8 cellular contexts compared by ENCODE assay signal in the genomic region with DNA sequence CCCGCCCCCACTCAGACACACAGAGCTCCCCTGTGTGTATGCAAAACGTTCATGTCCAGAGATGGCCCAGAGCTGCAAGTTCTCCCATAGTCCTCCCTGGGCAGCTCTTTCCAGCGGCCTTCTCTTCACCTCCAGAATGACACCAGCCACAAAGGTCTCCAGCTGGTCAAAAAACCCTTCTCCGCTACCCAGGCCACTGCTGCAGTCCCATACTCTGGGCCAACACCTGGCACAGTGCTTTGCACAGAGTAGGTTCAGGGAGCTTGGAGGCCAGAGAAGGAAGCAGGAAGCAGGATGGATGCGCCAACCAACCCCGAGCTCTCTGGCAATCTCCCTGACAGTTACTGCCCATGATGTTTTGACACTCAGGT. TPM values are rescaled to one million over a fixed set of nuclear protein-coding genes. Genes with fewer than 3 reads are reported as not detected.
DNase-seq lines count a peak whose midpoint lies in the region; ATAC-seq, FAIRE-seq and TF ChIP-seq lines count a peak whose summit lies in the region.

No MANE protein-coding gene starts in this region.

- DNase-seq in CD8-positive, alpha-beta T cell, result no peak
- DNase-seq in Kasumi-1 (lab: John Stamatoyannopoulos, UW) (peak; percentile 12 to 41), NCI-H526 (lab: John Stamatoyannopoulos, UW) (no peak), midbrain (lab: John Stamatoyannopoulos, UW) (no peak), GM19239 (ENCODE audit: insufficient read length, low spot score) (no peak)
- DNase-seq in effector memory CD4-positive, alpha-beta T cell, result no peak

- FAIRE-seq in GM19239 (lab: Jason Lieb, UNC), result no peak

- TF ChIP-seq CTCF in CD8-positive, alpha-beta T cell (IDR thresholded peaks at IDR 0.05), result no peak
- TF ChIP-seq CTCF in neutrophil (IDR thresholded peaks at IDR 0.05), result no peak

- no peak overlapping the region for H3K27ac ChIP-seq in CD8-positive, alpha-beta T cell (ENCODE audit: low read depth, low read length)
- H3K27ac ChIP-seq in effector memory CD4-positive, alpha-beta T cell (ENCODE audit: insufficient read depth, low read length, poor library complexity, severe bottlenecking), result peak overlapping the region; percentile 79
- H3K27ac ChIP-seq in neutrophil, result peak overlapping the region; percentile 90

- no peaks in the 10 kb centered on the region for H3K9me3 Mint-ChIP-seq in CD8-positive, alpha-beta T cell

- peaks cover 38% of the 10 kb centered on the region for H3K4me1 ChIP-seq in CD8-positive, alpha-beta T cell (ENCODE audit: insufficient read depth, low read length)
- H3K4me1 ChIP-seq in effector memory CD4-positive, alpha-beta T cell (ENCODE audit: control insufficient read depth, insufficient read depth, low read length, poor library complexity, severe bottlenecking), result peaks cover 9% of the 10 kb centered on the region
- peaks cover 27 to 39% of the 10 kb centered on the region in 2 experiments for H3K4me1 ChIP-seq in neutrophil (ENCODE audit: control insufficient read depth in 1 of 2, insufficient read depth in 1 of 2, low read depth in 1 of 2, low read length in 1 of 2)

- POLR2A ChIA-PET in CD8-positive, alpha-beta T cell (lab: Charles Lee), result interaction anchor here (0.6 to 4.1 kb wide), 9 partner anchors 8 to 253 kb away, joined by 3 to 38 read pairs (median 8); a partner anchor contains a TSS

- H3K36me3 Mint-ChIP-seq in CD8-positive, alpha-beta T cell, result peaks cover 10% of the 10 kb centered on the region

- no peak overlapping the region for H3K4me3 ChIP-seq in CD8-positive, alpha-beta T cell (ENCODE audit: low read depth, low read length)
- peak overlapping the region; percentile 81 for H3K4me3 ChIP-seq in effector memory CD4-positive, alpha-beta T cell (ENCODE audit: insufficient read depth, low read depth, low read length, poor library complexity, severe bottlenecking)
- peak overlapping the region; percentile 89 to 97 for H3K4me3 ChIP-seq in neutrophil (ENCODE audit: low read depth in 1 of 2, low read length in 1 of 2)

- ATAC-seq in CD8-positive, alpha-beta T cell, result no peak
- no peak for ATAC-seq in GM19463 (IDR thresholded peaks at IDR 0.05; ENCODE audit: unreplicated experiment)

- H3K27ac Mint-ChIP-seq in CD8-positive, alpha-beta T cell, result peak overlapping the region; percentile 92

- H3K9me3 ChIP-seq in CD8-positive, alpha-beta T cell (ENCODE audit: low read length), result no peaks in the 10 kb centered on the region
- H3K9me3 ChIP-seq in effector memory CD4-positive, alpha-beta T cell (ENCODE audit: control insufficient read depth, low read length), result no peaks in the 10 kb centered on the region
- no peaks in the 10 kb centered on the region for H3K9me3 ChIP-seq in neutrophil

- peaks cover 42% of the 10 kb centered on the region for H3K4me1 Mint-ChIP-seq in CD8-positive, alpha-beta T cell (ENCODE audit: low read depth)

- H3K27me3 ChIP-seq in CD8-positive, alpha-beta T cell (ENCODE audit: insufficient read depth, low read length), result no peaks in the 10 kb centered on the region
- no peaks in the 10 kb centered on the region for H3K27me3 ChIP-seq in effector memory CD4-positive, alpha-beta T cell (replicated peaks; ENCODE audit: control insufficient read depth, insufficient read depth, low read length, poor library complexity, severe bottlenecking)
- H3K27me3 ChIP-seq in neutrophil, result no peaks in the 10 kb centered on the region

- CTCF ChIA-PET in CD8-positive, alpha-beta T cell (lab: Charles Lee), result interaction anchor here (0.6 to 1.6 kb wide), 6 partner anchors 12 to 129 kb away, joined by 3 to 6 read pairs (median 4); no protein-coding TSS in a partner anchor

- no peaks in the 10 kb centered on the region for H3K36me3 ChIP-seq in CD8-positive, alpha-beta T cell (ENCODE audit: insufficient read depth, low read length)
- H3K36me3 ChIP-seq in effector memory CD4-positive, alpha-beta T cell (ENCODE audit: control insufficient read depth, insufficient read depth, low read length), result no peaks in the 10 kb centered on the region
- no peaks in the 10 kb centered on the region for H3K36me3 ChIP-seq in neutrophil

- intact Hi-C loops in CD8-positive, alpha-beta T cell (cut with DNase I, micrococcal nuclease), result no loop called here

- H3K4me3 Mint-ChIP-seq in CD8-positive, alpha-beta T cell, result peak overlapping the region; percentile 66

- H3K27me3 Mint-ChIP-seq in CD8-positive, alpha-beta T cell (ENCODE audit: low read depth), result no peaks in the 10 kb centered on the region

RNA-seq across cellular contexts. Expression of a gene that starts 1.1 kb away (rescaled TPM):
- 10 to 100 TPM; 85.2 to 85.5 TPM for total RNA-seq in CD8-positive, alpha-beta T cell

RNA-seq across cellular contexts. Expression of a gene that starts 11.0 kb away (rescaled TPM):
- 100 to 1,000 TPM; 300 to 319 TPM for total RNA-seq in CD8-positive, alpha-beta T cell

Comparison
In these comparisons a context has a peak if more than half of its experiments do, and no peak if none do; other contexts are left out.
1. DNase-seq: peak in Kasumi-1 (2 of 2); none in CD8-positive, alpha-beta T cell (0 of 7), effector memory CD4-positive, alpha-beta T cell (0 of 3), NCI-H526 (0 of 2), midbrain (single experiment) and GM19239 (single experiment).